Comparison of ENCODE assay signal across 2 cellular contexts in genomic region chr3:60514866-60515265, GRCh38.
TF ChIP-seq lines count a peak whose summit lies in the region.

No MANE protein-coding gene starts in this region.

TF ChIP-seq in IMR-90, 13 proteins besides CTCF, POLR2A, EP300 and RAD21:
- TF ChIP-seq NFE2L2 (IDR thresholded peaks at IDR 0.05; ENCODE audit: low read depth, low read length) (no peak), FOS (IDR thresholded peaks at IDR 0.05; ENCODE audit: low read depth, low read length) (no peak), USF2 (IDR thresholded peaks at IDR 0.05; ENCODE audit: low read depth, low read length) (no peak)

TF ChIP-seq in H1, 55 proteins besides CTCF, POLR2A, EP300 and RAD21:
- no peak for TF ChIP-seq BRCA1 (IDR thresholded peaks at IDR 0.05; ENCODE audit: low read depth, low read length)
- TF ChIP-seq SP2 (IDR thresholded peaks at IDR 0.05; ENCODE audit: low read length): no peak
- TF ChIP-seq CBX8 (IDR thresholded peaks at IDR 0.05; ENCODE audit: borderline replicate concordance, low read depth, low read length): no peak
- no peak for TF ChIP-seq TAF7 (optimal IDR thresholded peaks at IDR 0.05; ENCODE audit: borderline replicate concordance, low read depth, low read length)
- TF ChIP-seq JUN (IDR thresholded peaks at IDR 0.05; ENCODE audit: low read depth, low read length): no peak
- TF ChIP-seq TAF1 (IDR thresholded peaks at IDR 0.05; ENCODE audit: low read depth, low read length): no peak
TF ChIP-seq in H1: peak in this region for 0.
